Comparison of ENCODE assay signal across 10 cellular contexts in the genomic region with DNA sequence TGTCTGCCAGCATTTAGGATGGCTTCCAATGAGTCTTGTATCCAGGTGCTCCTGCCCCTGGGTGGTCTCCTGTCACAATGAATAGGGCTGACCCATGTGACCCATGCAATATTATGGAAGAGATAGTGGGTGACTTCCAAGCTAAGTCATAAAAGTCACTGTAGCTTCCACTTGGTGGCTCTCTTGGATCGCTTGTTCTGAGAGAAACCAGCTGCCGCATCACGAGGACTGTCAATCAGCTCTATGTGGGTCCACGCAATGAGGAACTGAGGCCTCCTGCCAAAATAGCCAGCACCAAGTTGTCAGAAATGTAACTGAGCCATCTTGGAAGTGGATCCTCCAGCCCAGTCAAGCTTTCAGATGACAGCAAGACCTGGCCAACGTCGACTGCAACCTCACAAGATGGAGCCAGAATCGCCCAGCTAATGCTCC. TPM values are rescaled to one million over a fixed set of nuclear protein-coding genes. Genes with fewer than 3 reads are reported as not detected.
DNase-seq lines count a peak whose midpoint lies in the region; ATAC-seq and TF ChIP-seq lines count a peak whose summit lies in the region.
"Had no signal": no experiment of that assay in that cellular context is flagged by ENCODE, and none has a peak within 500 bp of the region (broad histone marks: within the 10 kb centered on the region; RNA-seq: fewer than 3 reads in every experiment).

No MANE protein-coding gene starts in this region.

- DNase-seq in NCI-H2196 (lab: John Stamatoyannopoulos, UW; ENCODE audit: unreplicated experiment) (peak; percentile 51), NCI-H2196 treated with DMSO at 0.1 percent for 48 hours (lab: John Stamatoyannopoulos, UW; ENCODE audit: unreplicated experiment) (no peak), NOMO-1 (lab: John Stamatoyannopoulos, UW; ENCODE audit: unreplicated experiment in 2 of 2) (peak; percentile 76 to 93), dorsolateral prefrontal cortex (peak in 8 of 10 donors; percentile 40 to 78 (median 66)), naive B cell (peak; percentile 45), NCI-H226 (no peak)
- DNase-seq in activated naive CD4-positive, alpha-beta T cell treated with anti-CD3 and anti-CD28 coated beads, Interleukin-2, amount 50 U/mL, for 72 hours (ENCODE audit: low spot score in 2 of 2): no peak
- DNase-seq in stimulated activated naive CD8-positive, alpha-beta T cell treated with anti-CD3 and anti-CD28 coated beads, Interleukin-15, Interleukin-2, amounts not matched to agents 100 U/mL and 50 U/mL, for 24 hours: no peak
- DNase-seq: CD4-positive, CD25-positive, alpha-beta regulatory T cell had no signal

- peak overlapping the region in 12 of 59 donors; percentile 6 to 56 (median 23) for H3K27ac ChIP-seq in dorsolateral prefrontal cortex

- no peaks in the 10 kb centered on the region for H3K27me3 ChIP-seq in dorsolateral prefrontal cortex

- peaks cover 0 to 4% (median 0%) of the 10 kb centered on the region in 3 donors for H3K27me3 Mint-ChIP-seq in naive B cell
- H3K27me3 Mint-ChIP-seq: CD4-positive, CD25-positive, alpha-beta regulatory T cell had no signal

- H3K4me3 Mint-ChIP-seq in naive B cell: no peak overlapping the region
- H3K4me3 Mint-ChIP-seq: CD4-positive, CD25-positive, alpha-beta regulatory T cell had no signal

- H3K4me1 Mint-ChIP-seq in naive B cell: peaks cover 22 to 59% (median 25%) of the 10 kb centered on the region in 3 donors

- H3K36me3 Mint-ChIP-seq in naive B cell: no peaks in the 10 kb centered on the region
- H3K36me3 Mint-ChIP-seq in activated naive CD4-positive, alpha-beta T cell treated with anti-CD3 and anti-CD28 coated beads, Interleukin-2, amount 50 U/mL, for 72 hours: no peaks in the 10 kb centered on the region
- H3K36me3 Mint-ChIP-seq: CD4-positive, CD25-positive, alpha-beta regulatory T cell had no signal

- H3K9me3 Mint-ChIP-seq in naive B cell: peaks cover 0 to 6% (median 3%) of the 10 kb centered on the region in 7 donors
- no peaks in the 10 kb centered on the region for H3K9me3 Mint-ChIP-seq in activated naive CD4-positive, alpha-beta T cell treated with anti-CD3 and anti-CD28 coated beads, Interleukin-2, amount 50 U/mL, for 72 hours
- H3K9me3 Mint-ChIP-seq: CD4-positive, CD25-positive, alpha-beta regulatory T cell had no signal

- peak overlapping the region in 1 of 6 donors; percentile 80 for H3K27ac Mint-ChIP-seq in naive B cell
- no peak overlapping the region for H3K27ac Mint-ChIP-seq in activated naive CD4-positive, alpha-beta T cell treated with anti-CD3 and anti-CD28 coated beads, Interleukin-2, amount 50 U/mL, for 72 hours
- H3K27ac Mint-ChIP-seq: CD4-positive, CD25-positive, alpha-beta regulatory T cell had no signal

- intact Hi-C loops in dorsolateral prefrontal cortex (cut with DNase I): loop anchor here (5.0 kb wide), 3 partner anchors 34 to 114 kb away; no protein-coding TSS in a partner anchor

- peak; percentile 19 to 25 for ATAC-seq in naive B cell (ENCODE audit: low read depth in 2 of 2)
- no peak for ATAC-seq in activated naive CD4-positive, alpha-beta T cell treated with anti-CD3 and anti-CD28 coated beads, Interleukin-2, amount 50 U/mL, for 72 hours
- no peak for ATAC-seq in stimulated activated naive CD8-positive, alpha-beta T cell treated with anti-CD3 and anti-CD28 coated beads, Interleukin-15, Interleukin-2, amounts not matched to agents 100 U/mL and 50 U/mL, for 24 hours

- TF ChIP-seq CTCF in dorsolateral prefrontal cortex (IDR thresholded peaks at IDR 0.05 in 54 of 56, conservative IDR thresholded peaks at IDR 0.05 in 2 of 56; ENCODE audit: low read depth in 1 of 56, partially characterized antibody in 56 of 56): peak in 54 of 56 donors; percentile 19 to 80 (median 58)

- no peak overlapping the region for H3K4me3 ChIP-seq in dorsolateral prefrontal cortex

RNA-seq across cellular contexts. Expression of a gene that starts 14.9 kb away (rescaled TPM):
- total RNA-seq in dorsolateral prefrontal cortex: under 1 TPM in 24 of 120 experiments, not detected in 96; 0.19 to 0.68 (median 0.29) TPM
- not detected for polyA plus RNA-seq in naive B cell (ENCODE audit: low read depth in 6 of 6)
- 1 to 10 TPM in 1 of 2 donors, under 1 TPM in 1; 0.11 to 1.4 TPM for total RNA-seq in activated naive CD4-positive, alpha-beta T cell treated with anti-CD3 and anti-CD28 coated beads, Interleukin-2, amount 50 U/mL, for 72 hours
- total RNA-seq: CD4-positive, CD25-positive, alpha-beta regulatory T cell; pulmonary artery endothelial cell had no signal

RNA-seq across cellular contexts. Expression of a gene that starts 16.3 kb away (rescaled TPM):
- total RNA-seq in dorsolateral prefrontal cortex: under 1 TPM in 13 of 120 experiments, not detected in 107; 0.25 to 0.87 (median 0.33) TPM
- polyA plus RNA-seq in naive B cell (ENCODE audit: low read depth in 6 of 6): not detected
- total RNA-seq in activated naive CD4-positive, alpha-beta T cell treated with anti-CD3 and anti-CD28 coated beads, Interleukin-2, amount 50 U/mL, for 72 hours: not detected
- total RNA-seq: CD4-positive, CD25-positive, alpha-beta regulatory T cell; pulmonary artery endothelial cell had no signal
- polyA plus RNA-seq: CD4-positive, CD25-positive, alpha-beta regulatory T cell had no signal

RNA-seq across cellular contexts. Expression of a gene that starts 25.3 kb away (rescaled TPM):
- total RNA-seq in dorsolateral prefrontal cortex: 100 to 1,000 TPM in 16 of 120 experiments, 10 to 100 TPM in 104; 20.8 to 232 (median 66.2) TPM
- not detected for polyA plus RNA-seq in naive B cell (ENCODE audit: low read depth in 6 of 6)
- 10 to 100 TPM; 23.5 to 33.0 TPM for total RNA-seq in activated naive CD4-positive, alpha-beta T cell treated with anti-CD3 and anti-CD28 coated beads, Interleukin-2, amount 50 U/mL, for 72 hours

RNA-seq across cellular contexts. Expression of a gene that starts 40.0 kb away (rescaled TPM):
- total RNA-seq in dorsolateral prefrontal cortex: 10 to 100 TPM; 19.5 to 49.7 (median 29.3) TPM
- 10 to 100 TPM; 16.3 to 37.7 (median 36.1) TPM for polyA plus RNA-seq in naive B cell (ENCODE audit: low read depth in 6 of 6)
- total RNA-seq in activated naive CD4-positive, alpha-beta T cell treated with anti-CD3 and anti-CD28 coated beads, Interleukin-2, amount 50 U/mL, for 72 hours: 10 to 100 TPM; 28.0 to 33.3 TPM

RNA-seq across cellular contexts. Expression of a gene that starts 55.2 kb away (rescaled TPM):
- 10 to 100 TPM in 83 of 120 experiments, 1 to 10 TPM in 37; 1.0 to 82.8 (median 15.3) TPM for total RNA-seq in dorsolateral prefrontal cortex
- polyA plus RNA-seq in naive B cell (ENCODE audit: low read depth in 6 of 6): under 1 TPM in 4 of 6 donors, not detected in 2; 0.14 to 0.29 (median 0.21) TPM
- total RNA-seq in activated naive CD4-positive, alpha-beta T cell treated with anti-CD3 and anti-CD28 coated beads, Interleukin-2, amount 50 U/mL, for 72 hours: under 1 TPM; 0.16 to 0.45 TPM
- total RNA-seq: CD4-positive, CD25-positive, alpha-beta regulatory T cell; pulmonary artery endothelial cell had no signal

Comparison
In these comparisons a context has a peak if more than half of its experiments do, and no peak if none do; other contexts are left out.
1. DNase-seq: peak in NCI-H2196 (single experiment), NOMO-1 (2 of 2), dorsolateral prefrontal cortex (8 of 10) and naive B cell (single experiment); none in NCI-H2196 treated with DMSO at 0.1 percent for 48 hours (single experiment), NCI-H226 (single experiment), activated naive CD4-positive, alpha-beta T cell treated with anti-CD3 and anti-CD28 coated beads, Interleukin-2, amount 50 U/mL, for 72 hours (0 of 2) and stimulated activated naive CD8-positive, alpha-beta T cell treated with anti-CD3 and anti-CD28 coated beads, Interleukin-15, Interleukin-2, amounts not matched to agents 100 U/mL and 50 U/mL, for 24 hours (single experiment).
2. ATAC-seq: peak in naive B cell (2 of 2); none in activated naive CD4-positive, alpha-beta T cell treated with anti-CD3 and anti-CD28 coated beads, Interleukin-2, amount 50 U/mL, for 72 hours (0 of 2) and stimulated activated naive CD8-positive, alpha-beta T cell treated with anti-CD3 and anti-CD28 coated beads, Interleukin-15, Interleukin-2, amounts not matched to agents 100 U/mL and 50 U/mL, for 24 hours (single experiment).